ENCODE assay signal across 12 cellular contexts in genomic region chr2:150586858-150587257, GRCh38.
A peak's percentile ranks its signal among the peaks of the same experiment; 100 is the strongest.
DNase-seq lines count a peak whose midpoint lies in the region; ATAC-seq and TF ChIP-seq lines count a peak whose summit lies in the region.
"Had no signal": no experiment of that assay in that cellular context is flagged by ENCODE, and none has a peak within 500 bp of the region (broad histone marks: within the 10 kb centered on the region; RNA-seq: fewer than 3 reads in every experiment).

No MANE protein-coding gene starts in this region.

- no peaks in the 10 kb centered on the region for H3K36me3 ChIP-seq in lung (ENCODE audit: control insufficient read depth in 2 of 2, insufficient read depth in 2 of 2, low read length in 2 of 2)
- H3K36me3 ChIP-seq: upper lobe of left lung had no signal

- ATAC-seq in lung (ENCODE audit: insufficient read depth, low FRiP score), result peak; percentile 31
- ATAC-seq: activated T-cell treated with anti-CD3 and anti-CD28 coated beads, Interleukin-2, amount 50 U/mL, for 72 hours had no signal

- H3K27me3 ChIP-seq in lung (ENCODE audit: control insufficient read depth, insufficient read depth), result no peaks in the 10 kb centered on the region
- H3K27me3 ChIP-seq: upper lobe of left lung had no signal

- no peak for TF ChIP-seq CTCF in lung (IDR thresholded peaks at IDR 0.05; ENCODE audit: control extremely low read depth, extremely low read depth)

- no peak overlapping the region for H3K4me3 ChIP-seq in lung
- H3K4me3 ChIP-seq: upper lobe of left lung had no signal

- H3K9me3 ChIP-seq in lung (ENCODE audit: control insufficient read depth in 2 of 2, insufficient read depth in 1 of 2, low read length in 1 of 2), result no peaks in the 10 kb centered on the region
- H3K9me3 ChIP-seq: upper lobe of left lung had no signal

- DNase-seq in GM03348 (ENCODE audit: low spot score), result peak; percentile 61
- DNase-seq in RPMI7951 (ENCODE audit: low read depth), result peak; percentile 84
- no peak for DNase-seq in epithelial cell of prostate (ENCODE audit: low read depth, low spot score)
- no peak for DNase-seq in lung (ENCODE audit: low spot score)
- DNase-seq in pons (ENCODE audit: low spot score), result no peak
- DNase-seq in NK-92 treated with Interleukin-12 subunit alpha and Interleukin-12 subunit beta, amount 100 ng/mL, for 24 hours (lab: John Stamatoyannopoulos, UW), result no peak
- DNase-seq in HK-2 (ENCODE audit: unreplicated experiment), result no peak
- DNase-seq in stimulated activated CD8-positive, alpha-beta memory T cell treated with anti-CD3 and anti-CD28 coated beads, Interleukin-4, amount 100 ng/mL, for 48 hours, result no peak
- DNase-seq: activated T-cell treated with anti-CD3 and anti-CD28 coated beads, Interleukin-2, amount 50 U/mL, for 72 hours; COR-L47; NCI-H1417 treated with DMSO at 0.1 percent for 48 hours; upper lobe of left lung had no signal

- 49 to 57% methylated on average over 3 of the region's 3 CpGs for WGBS in lung, 2 donors

- peak overlapping the region; percentile 76 for H3K27ac ChIP-seq in epithelial cell of prostate
- no peak overlapping the region for H3K27ac ChIP-seq in lung (ENCODE audit: low read depth in 1 of 2, low read length in 1 of 2)

- peaks cover 2 to 7% of the 10 kb centered on the region in 2 donors for H3K4me1 ChIP-seq in lung (ENCODE audit: control insufficient read depth in 2 of 2, insufficient read depth in 2 of 2, low read length in 2 of 2)

Comparison
In these comparisons a context has a peak if more than half of its experiments do, and no peak if none do; other contexts are left out.
1. DNase-seq: peak in GM03348 (single experiment) and RPMI7951 (single experiment); none in epithelial cell of prostate (single experiment), lung (single experiment), pons (single experiment), NK-92 treated with Interleukin-12 subunit alpha and Interleukin-12 subunit beta, amount 100 ng/mL, for 24 hours (single experiment), HK-2 (single experiment) and stimulated activated CD8-positive, alpha-beta memory T cell treated with anti-CD3 and anti-CD28 coated beads, Interleukin-4, amount 100 ng/mL, for 48 hours (single experiment).